In genomic region chr20:46099491-46100287, GRCh38 we compare ENCODE assay signal across 11 cellular contexts. TPM values are rescaled to one million over a fixed set of nuclear protein-coding genes. Genes with fewer than 3 reads are reported as not detected.
DNase-seq lines count a peak whose midpoint lies in the region; ATAC-seq, FAIRE-seq and TF ChIP-seq lines count a peak whose summit lies in the region.
"Had no signal": no experiment of that assay in that cellular context is flagged by ENCODE, and none has a peak within 500 bp of the region (broad histone marks: within the 10 kb centered on the region; RNA-seq: fewer than 3 reads in every experiment).

No MANE protein-coding gene starts in this region.

- no peak overlapping the region for H3K27ac Mint-ChIP-seq in astrocyte (ENCODE audit: unreplicated experiment)
- H3K27ac Mint-ChIP-seq in activated T-cell treated with anti-CD3 and anti-CD28 coated beads, Interleukin-2, amount 50 U/mL, for 24 hours, result no peak overlapping the region

- TF ChIP-seq CTCF in astrocyte (IDR thresholded peaks at IDR 0.05; ENCODE audit: insufficient read depth, low read depth, low read length) (no peak), transverse colon (IDR thresholded peaks at IDR 0.05) (no peak)

- peak overlapping the region; percentile 45 for H3K4me3 Mint-ChIP-seq in astrocyte (ENCODE audit: unreplicated experiment)
- no peak overlapping the region for H3K4me3 Mint-ChIP-seq in activated T-cell treated with anti-CD3 and anti-CD28 coated beads, Interleukin-2, amount 50 U/mL, for 24 hours

- no peak for TF ChIP-seq EP300 in transverse colon (IDR thresholded peaks at IDR 0.05; ENCODE audit: low read depth)

- H3K36me3 ChIP-seq in astrocyte (ENCODE audit: insufficient read depth, low read length) (no peaks in the 10 kb centered on the region), transverse colon (no peaks in the 10 kb centered on the region)

- peaks cover 3% of the 10 kb centered on the region for H3K9me3 Mint-ChIP-seq in astrocyte (ENCODE audit: unreplicated experiment)
- no peaks in the 10 kb centered on the region for H3K9me3 Mint-ChIP-seq in activated T-cell treated with anti-CD3 and anti-CD28 coated beads, Interleukin-2, amount 50 U/mL, for 24 hours

- H3K27ac ChIP-seq in astrocyte (ENCODE audit: low read depth, low read length) (no peak overlapping the region), transverse colon (no peak overlapping the region)

- H3K4me1 Mint-ChIP-seq in astrocyte (ENCODE audit: low read depth, unreplicated experiment), result no peaks in the 10 kb centered on the region
- H3K4me1 Mint-ChIP-seq in activated T-cell treated with anti-CD3 and anti-CD28 coated beads, Interleukin-2, amount 50 U/mL, for 24 hours (ENCODE audit: low read depth), result no peaks in the 10 kb centered on the region

- no peak overlapping the region for H2AFZ ChIP-seq in astrocyte (ENCODE audit: low read depth, low read length)

- H3K4me3 ChIP-seq in astrocyte (ENCODE audit: insufficient read depth, low read depth, low read length), result no peak overlapping the region
- no peak overlapping the region for H3K4me3 ChIP-seq in transverse colon

- peak; percentile 21 for DNase-seq in activated CD4-positive, alpha-beta T cell treated with anti-CD3 and anti-CD28 coated beads for 48 hours
- no peak for DNase-seq in activated CD4-positive, alpha-beta T cell treated with anti-CD3 and anti-CD28 coated beads for 1 hour
- DNase-seq in astrocyte (ENCODE audit: low read depth), result no peak
- DNase-seq in left lobe of liver (ENCODE audit: low spot score), result no peak
- peak; percentile 42 for DNase-seq in transverse colon
- DNase-seq in activated naive CD4-positive, alpha-beta T cell treated with Interleukin-2 at 50 U/mL for 16 hours, result no peak
- no peak for DNase-seq in activated T-cell treated with anti-CD3 and anti-CD28 coated beads, Interleukin-2, amount 50 U/mL, for 24 hours
- DNase-seq in NCI-H187 (lab: John Stamatoyannopoulos, UW), result no peak
- DNase-seq: cortex of kidney, NCI-H446 had no signal

- in situ Hi-C loops in transverse colon (cut with MboI; ENCODE audit: low pct_ligation_motif_present in 1 of 4, low pct_unique_long_range_greater_than_20kb in 1 of 4, low sequenced_read_pairs in 3 of 4), result no loop called here

- peak; percentile 35 for ATAC-seq in left lobe of liver
- ATAC-seq: HCT116 had no signal

- H3K9ac ChIP-seq in astrocyte (ENCODE audit: low read length), result no peak overlapping the region

- peaks cover 34% of the 10 kb centered on the region for H3K27me3 Mint-ChIP-seq in astrocyte (ENCODE audit: low read depth, unreplicated experiment)
- peaks cover 56% of the 10 kb centered on the region for H3K27me3 Mint-ChIP-seq in activated T-cell treated with anti-CD3 and anti-CD28 coated beads, Interleukin-2, amount 50 U/mL, for 24 hours

- H3K36me3 Mint-ChIP-seq in astrocyte (ENCODE audit: low read depth, unreplicated experiment), result no peaks in the 10 kb centered on the region
- no peaks in the 10 kb centered on the region for H3K36me3 Mint-ChIP-seq in activated T-cell treated with anti-CD3 and anti-CD28 coated beads, Interleukin-2, amount 50 U/mL, for 24 hours (ENCODE audit: low read depth)

- H3K4me1 ChIP-seq in astrocyte (ENCODE audit: insufficient read depth, low read length) (no peaks in the 10 kb centered on the region), transverse colon (no peaks in the 10 kb centered on the region)

- H3K9me3 ChIP-seq in astrocyte (ENCODE audit: insufficient read depth, low read depth, low read length), result no peaks in the 10 kb centered on the region
- H3K9me3 ChIP-seq in transverse colon, result no peaks in the 10 kb centered on the region

- H4K20me1 ChIP-seq in astrocyte (ENCODE audit: insufficient read depth, low read length), result no peaks in the 10 kb centered on the region

- intact Hi-C loops in transverse colon (cut with DNase I; ENCODE audit: low total_unique reads), result no loop called here

- no peak for FAIRE-seq in astrocyte (lab: Jason Lieb, UNC)

- no peaks in the 10 kb centered on the region for H3K79me2 ChIP-seq in astrocyte (ENCODE audit: insufficient read depth, low read length)

- H3K27me3 ChIP-seq in astrocyte (ENCODE audit: insufficient read depth, low read length), result peaks cover 31% of the 10 kb centered on the region
- peaks cover 71% of the 10 kb centered on the region for H3K27me3 ChIP-seq in transverse colon

- peak overlapping the region; percentile 26 for H3K4me2 ChIP-seq in astrocyte (ENCODE audit: low read length)

- no peak for TF ChIP-seq POLR2A in transverse colon (IDR thresholded peaks at IDR 0.05)

- WGBS in transverse colon (ENCODE audit: low coverage in 1 of 2), 2 donors, result 35 to 74% methylated on average over 11 to 46 of the region's 48 CpGs

RNA-seq across cellular contexts. Expression of gene NCOA5, which starts 9.9 kb away (rescaled TPM):
- 19.3 and 20.7 TPM in 2 replicates for total RNA-seq in astrocyte
- 8.2 TPM for total RNA-seq in left lobe of liver
- 10 to 100 TPM; 18.3 to 97.3 (median 27.3) TPM for total RNA-seq in transverse colon

RNA-seq across cellular contexts. Expression of gene CD40, which starts 18.4 kb away (rescaled TPM):
- total RNA-seq in astrocyte (2.3 and 4.1 TPM in 2 replicates), left lobe of liver (6.6 TPM), transverse colon (10 to 100 TPM in 1 of 4 donors, 1 to 10 TPM in 3; 2.5 to 11.6 (median 3.5) TPM)

Comparison
In these comparisons a context has a peak if more than half of its experiments do, and no peak if none do; other contexts are left out.
1. DNase-seq: peak in activated CD4-positive, alpha-beta T cell treated with anti-CD3 and anti-CD28 coated beads for 48 hours (single experiment) and transverse colon (single experiment); none in activated CD4-positive, alpha-beta T cell treated with anti-CD3 and anti-CD28 coated beads for 1 hour (single experiment), astrocyte (single experiment), left lobe of liver (single experiment), activated naive CD4-positive, alpha-beta T cell treated with Interleukin-2 at 50 U/mL for 16 hours (single experiment), activated T-cell treated with anti-CD3 and anti-CD28 coated beads, Interleukin-2, amount 50 U/mL, for 24 hours (single experiment) and NCI-H187 (0 of 2).